In genomic region chr12:127779301-127780045, GRCh38 we compare ENCODE assay signal across 26 cellular contexts.
"Had no signal": no experiment of that assay in that cellular context is flagged by ENCODE, and none has a peak within 500 bp of the region (broad histone marks: within the 10 kb centered on the region; RNA-seq: fewer than 3 reads in every experiment).

No MANE protein-coding gene starts in this region.

- H3K4me3 Mint-ChIP-seq: activated naive CD4-positive, alpha-beta T cell treated with anti-CD3 and anti-CD28 coated beads for 36 hours; activated naive CD8-positive, alpha-beta T cell treated with anti-CD3 and anti-CD28 coated beads, Interleukin-2, amount 10 ng/mL, durations not matched to agents 7 days and 5 days; immature natural killer cell; nephron progenitor cell; stimulated activated effector memory CD8-positive, alpha-beta T cell treated with anti-CD3 and anti-CD28 coated beads, Interleukin-12 subunit alpha, Interleukin-12 subunit beta, amount 100 ng/mL, for 72 hours; stimulated activated naive CD8-positive, alpha-beta T cell treated with anti-CD3 and anti-CD28 coated beads, Interleukin-15, amount 100 ng/mL, for 72 hours; WTC11 had no signal

- H3K4me3 ChIP-seq: coronary artery, hepatocyte, mucosa of descending colon, skin epidermis, tibial artery had no signal

- H3K4me2 ChIP-seq: hepatocyte had no signal

- H3K9ac ChIP-seq: parathyroid adenoma had no signal

- H3K4me1 Mint-ChIP-seq: activated naive CD8-positive, alpha-beta T cell treated with anti-CD3 and anti-CD28 coated beads, Interleukin-2, amount 10 ng/mL, durations not matched to agents 7 days and 5 days; immature natural killer cell; nephron progenitor cell; stimulated activated effector memory CD8-positive, alpha-beta T cell treated with anti-CD3 and anti-CD28 coated beads, Interleukin-12 subunit alpha, Interleukin-12 subunit beta, amount 100 ng/mL, for 72 hours; stimulated activated naive CD8-positive, alpha-beta T cell treated with anti-CD3 and anti-CD28 coated beads, Interleukin-15, amount 100 ng/mL, for 72 hours; WTC11 had no signal

- H2AFZ ChIP-seq: hepatocyte, parathyroid adenoma had no signal

- H3K9me3 ChIP-seq: mucosa of descending colon had no signal

- H3K4me1 ChIP-seq: parathyroid adenoma, tibial artery had no signal

- H3K27ac ChIP-seq: coronary artery, hepatocyte, parathyroid adenoma, skin epidermis, tibial artery had no signal

- H3K36me3 Mint-ChIP-seq: activated naive CD8-positive, alpha-beta T cell treated with anti-CD3 and anti-CD28 coated beads, Interleukin-2, amount 10 ng/mL, durations not matched to agents 7 days and 5 days; immature natural killer cell; stimulated activated effector memory CD8-positive, alpha-beta T cell treated with anti-CD3 and anti-CD28 coated beads, Interleukin-12 subunit alpha, Interleukin-12 subunit beta, amount 100 ng/mL, for 72 hours had no signal

- FAIRE-seq: endometrium had no signal

- H3K27ac Mint-ChIP-seq: activated naive CD4-positive, alpha-beta T cell treated with anti-CD3 and anti-CD28 coated beads for 36 hours; activated naive CD8-positive, alpha-beta T cell treated with anti-CD3 and anti-CD28 coated beads, Interleukin-2, amount 10 ng/mL, durations not matched to agents 7 days and 5 days; immature natural killer cell; nephron progenitor cell; stimulated activated effector memory CD8-positive, alpha-beta T cell treated with anti-CD3 and anti-CD28 coated beads, Interleukin-12 subunit alpha, Interleukin-12 subunit beta, amount 100 ng/mL, for 72 hours; stimulated activated naive CD8-positive, alpha-beta T cell treated with anti-CD3 and anti-CD28 coated beads, Interleukin-15, amount 100 ng/mL, for 72 hours; WTC11 had no signal

- H3K36me3 ChIP-seq: tibial artery had no signal

- H3K27me3 ChIP-seq: hepatocyte, tibial artery had no signal

- H3K27me3 Mint-ChIP-seq: activated naive CD8-positive, alpha-beta T cell treated with anti-CD3 and anti-CD28 coated beads, Interleukin-2, amount 10 ng/mL, durations not matched to agents 7 days and 5 days; stimulated activated naive CD8-positive, alpha-beta T cell treated with anti-CD3 and anti-CD28 coated beads, Interleukin-15, amount 100 ng/mL, for 72 hours had no signal

- H3K79me2 ChIP-seq: hepatocyte, parathyroid adenoma had no signal

- H3K9me3 Mint-ChIP-seq: activated naive CD8-positive, alpha-beta T cell treated with anti-CD3 and anti-CD28 coated beads, Interleukin-2, amount 10 ng/mL, durations not matched to agents 7 days and 5 days had no signal

- ATAC-seq: left ventricle myocardium superior; mucosa of descending colon; right cardiac atrium; stimulated activated effector memory CD8-positive, alpha-beta T cell treated with anti-CD3 and anti-CD28 coated beads, Interleukin-12 subunit alpha, Interleukin-12 subunit beta, amount 100 ng/mL, for 72 hours; stimulated activated naive CD8-positive, alpha-beta T cell treated with anti-CD3 and anti-CD28 coated beads, Interleukin-15, amount 100 ng/mL, for 72 hours; WTC11 had no signal

- DNase-seq: activated CD4-positive, alpha-beta T cell treated with anti-CD3 and anti-CD28 coated beads, Interleukin-2, amount 50 U/mL, for 4 hours; activated CD8-positive, alpha-beta memory T cell treated with anti-CD3 and anti-CD28 coated beads, Interleukin-2, amount 50 U/mL, for 48 hours; activated effector memory CD4-positive, alpha-beta T cell treated with Interleukin-2 at 50 U/mL for 16 hours; activated naive CD4-positive, alpha-beta T cell treated with anti-CD3 and anti-CD28 coated beads for 36 hours; activated naive CD8-positive, alpha-beta T cell treated with anti-CD3 and anti-CD28 coated beads, Interleukin-2, amount 10 ng/mL, durations not matched to agents 7 days and 5 days; activated T-cell treated with anti-CD3 and anti-CD28 coated beads, Interleukin-2, amount 50 U/mL, for 48 hours; amniotic stem cell; cerebellar nuclear complex; foreskin melanocyte; immature natural killer cell; left ventricle myocardium superior; mucosa of descending colon; nephron progenitor cell; nucleus accumbens; right cardiac atrium; stimulated activated CD4-positive, alpha-beta T cell treated with anti-CD3 and anti-CD28 coated beads, Interleukin-1b, Interleukin-23, amount 100 ng/mL, for 48 hours; stimulated activated naive CD8-positive, alpha-beta T cell treated with anti-CD3 and anti-CD28 coated beads, Interleukin-15, amount 100 ng/mL, for 72 hours; T-helper 9 cell; tibial artery had no signal
